23 cellular contexts compared by ENCODE assay signal in genomic region chr1:163583782-163584181, GRCh38.
"Had no signal": no experiment of that assay in that cellular context is flagged by ENCODE, and none has a peak within 500 bp of the region (broad histone marks: within the 10 kb centered on the region; RNA-seq: fewer than 3 reads in every experiment).

No MANE protein-coding gene starts in this region.

- H3K36me3 ChIP-seq: heart right ventricle, thyroid gland, upper lobe of right lung had no signal

- FAIRE-seq: bronchial epithelial cell had no signal

- DNase-seq: activated CD4-positive, alpha-beta T cell treated with anti-CD3 and anti-CD28 coated beads for 48 hours; activated CD4-positive, alpha-beta T cell treated with anti-CD3 and anti-CD28 coated beads, Interleukin-2, amount 50 U/mL, for 48 hours; activated CD8-positive, alpha-beta memory T cell treated with anti-CD3 and anti-CD28 coated beads for 24 hours; activated effector memory CD4-positive, alpha-beta T cell treated with Interleukin-2 at 50 U/mL for 16 hours; activated naive CD4-positive, alpha-beta T cell treated with Interleukin-2 at 50 U/mL for 16 hours; anterior cingulate cortex; endodermal cell; foreskin fibroblast; heart right ventricle; kidney glomerular epithelial cell; left ventricle myocardium superior; mammary epithelial cell; midbrain; naive thymus-derived CD8-positive, alpha-beta T cell; occipital lobe; stimulated activated CD4-positive, alpha-beta T cell treated with anti-CD3 and anti-CD28 coated beads, Interleukin-4, amount 100 ng/mL, for 24 hours; thyroid gland; upper lobe of right lung had no signal

- H3K27me3 ChIP-seq: heart right ventricle, thyroid gland, upper lobe of right lung had no signal

- H3K4me3 ChIP-seq: heart right ventricle, skin epidermis, thyroid gland, upper lobe of right lung had no signal

- H3K27ac ChIP-seq: heart right ventricle, skin epidermis, thyroid gland, upper lobe of right lung had no signal

- H3K9me3 ChIP-seq: heart right ventricle, thyroid gland, upper lobe of right lung had no signal

- ATAC-seq: esophagus mucosa; heart right ventricle; left ventricle myocardium superior; naive thymus-derived CD8-positive, alpha-beta T cell; sciatic nerve; stimulated activated effector memory CD8-positive, alpha-beta T cell treated with anti-CD3 and anti-CD28 coated beads, Interleukin-12 subunit alpha, Interleukin-12 subunit beta, amount 100 ng/mL, for 72 hours; upper lobe of right lung had no signal

- H3K4me1 ChIP-seq: thyroid gland, upper lobe of right lung had no signal
